In the genomic region with DNA sequence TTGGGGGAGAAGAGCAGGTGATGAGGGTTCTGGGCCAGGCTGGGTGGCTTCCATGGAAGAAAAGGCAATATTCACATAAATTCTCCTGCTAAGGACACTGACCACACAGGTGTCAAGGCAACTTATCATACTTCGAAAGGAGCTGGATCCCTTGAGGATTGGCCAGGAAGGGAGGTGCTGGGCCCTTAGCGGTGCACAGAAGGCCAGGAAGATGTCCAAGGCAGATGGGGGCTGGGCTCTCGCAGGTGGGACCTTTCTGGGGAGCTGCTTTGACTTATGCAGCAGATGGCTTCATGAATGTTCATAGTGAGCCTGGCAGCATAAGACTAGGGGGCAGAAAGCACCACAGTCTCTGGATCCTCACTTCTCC, we compare ENCODE assay signal across 2 cellular contexts.
TF ChIP-seq lines count a peak whose summit lies in the region.

No MANE protein-coding gene starts in this region.

TF ChIP-seq in A549, 52 proteins besides CTCF, POLR2A, EP300 and RAD21:
- TF ChIP-seq NR3C1 (IDR thresholded peaks at IDR 0.05) (no peak), FOSB (CRISPR knock-in tag; IDR thresholded peaks at IDR 0.05) (no peak), CHD2 (IDR thresholded peaks at IDR 0.05; ENCODE audit: low read length, partially characterized antibody) (no peak), NPAS2 (CRISPR knock-in tag; IDR thresholded peaks at IDR 0.05; ENCODE audit: borderline replicate concordance) (no peak), RCOR1 (IDR thresholded peaks at IDR 0.05; ENCODE audit: low read depth, low read length) (no peak), ZC3H11A (IDR thresholded peaks at IDR 0.05) (no peak), TP53 (CRISPR knock-in tag; IDR thresholded peaks at IDR 0.05) (0 out of 2 replicates have a peak, but pooled peaks have one; percentile 14), EHMT2 (IDR thresholded peaks at IDR 0.05; ENCODE audit: low read depth) (no peak), PHF8 (IDR thresholded peaks at IDR 0.05; ENCODE audit: borderline replicate concordance, low read depth) (no peak), MAZ (IDR thresholded peaks at IDR 0.05; ENCODE audit: borderline replicate concordance, low read depth, low read length) (no peak), JUNB (IDR thresholded peaks at IDR 0.05) (no peak), HOXB13 (CRISPR knock-in tag; IDR thresholded peaks at IDR 0.05; ENCODE audit: low read depth) (no peak)
- TF ChIP-seq, protein P1, sequence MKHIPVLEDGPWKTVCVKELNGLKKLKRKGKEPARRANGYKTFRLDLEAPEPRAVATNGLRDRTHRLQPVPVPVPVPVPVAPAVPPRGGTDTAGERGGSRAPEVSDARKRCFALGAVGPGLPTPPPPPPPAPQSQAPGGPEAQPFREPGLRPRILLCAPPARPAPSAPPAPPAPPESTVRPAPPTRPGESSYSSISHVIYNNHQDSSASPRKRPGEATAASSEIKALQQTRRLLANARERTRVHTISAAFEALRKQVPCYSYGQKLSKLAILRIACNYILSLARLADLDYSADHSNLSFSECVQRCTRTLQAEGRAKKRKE (CRISPR knock-in tag; IDR thresholded peaks at IDR 0.05; ENCODE audit: low read depth) = no peak
- TF ChIP-seq, protein P2, sequence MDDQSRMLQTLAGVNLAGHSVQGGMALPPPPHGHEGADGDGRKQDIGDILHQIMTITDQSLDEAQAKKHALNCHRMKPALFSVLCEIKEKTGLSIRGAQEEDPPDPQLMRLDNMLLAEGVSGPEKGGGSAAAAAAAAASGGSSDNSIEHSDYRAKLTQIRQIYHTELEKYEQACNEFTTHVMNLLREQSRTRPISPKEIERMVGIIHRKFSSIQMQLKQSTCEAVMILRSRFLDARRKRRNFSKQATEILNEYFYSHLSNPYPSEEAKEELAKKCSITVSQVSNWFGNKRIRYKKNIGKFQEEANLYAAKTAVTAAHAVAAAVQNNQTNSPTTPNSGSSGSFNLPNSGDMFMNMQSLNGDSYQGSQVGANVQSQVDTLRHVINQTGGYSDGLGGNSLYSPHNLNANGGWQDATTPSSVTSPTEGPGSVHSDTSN (IDR thresholded peaks at IDR 0.05) = 0 out of 2 replicates have a peak, but pooled peaks have one; percentile 8
- TF ChIP-seq, protein P3, sequence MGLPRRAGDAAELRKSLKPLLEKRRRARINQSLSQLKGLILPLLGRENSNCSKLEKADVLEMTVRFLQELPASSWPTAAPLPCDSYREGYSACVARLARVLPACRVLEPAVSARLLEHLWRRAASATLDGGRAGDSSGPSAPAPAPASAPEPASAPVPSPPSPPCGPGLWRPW (IDR thresholded peaks at IDR 0.05) = no peak
- TF ChIP-seq, protein P4, sequence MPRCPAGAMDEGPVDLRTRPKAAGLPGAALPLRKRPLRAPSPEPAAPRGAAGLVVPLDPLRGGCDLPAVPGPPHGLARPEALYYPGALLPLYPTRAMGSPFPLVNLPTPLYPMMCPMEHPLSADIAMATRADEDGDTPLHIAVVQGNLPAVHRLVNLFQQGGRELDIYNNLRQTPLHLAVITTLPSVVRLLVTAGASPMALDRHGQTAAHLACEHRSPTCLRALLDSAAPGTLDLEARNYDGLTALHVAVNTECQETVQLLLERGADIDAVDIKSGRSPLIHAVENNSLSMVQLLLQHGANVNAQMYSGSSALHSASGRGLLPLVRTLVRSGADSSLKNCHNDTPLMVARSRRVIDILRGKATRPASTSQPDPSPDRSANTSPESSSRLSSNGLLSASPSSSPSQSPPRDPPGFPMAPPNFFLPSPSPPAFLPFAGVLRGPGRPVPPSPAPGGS (IDR thresholded peaks at IDR 0.05) = no peak

TF ChIP-seq in HCT116, 20 proteins besides CTCF, POLR2A, EP300 and RAD21:
- TF ChIP-seq POLR2AphosphoS5 (IDR thresholded peaks at IDR 0.05; ENCODE audit: low read depth, low read length) = peak; percentile 17
- TF ChIP-seq ZFX (IDR thresholded peaks at IDR 0.05) = no peak
TF ChIP-seq in HCT116: peak in this region for 1.
